ENCODE assay signal across 1 cellular context in genomic region chr1:111618953-111619634, GRCh38.
TF ChIP-seq lines count a peak whose summit lies in the region.

No MANE protein-coding gene starts in this region.

TF ChIP-seq in HepG2, 621 proteins besides CTCF, POLR2A, EP300 and RAD21 (continued from another document and continues in another):
- TF ChIP-seq POLR2AphosphoS5 (IDR thresholded peaks at IDR 0.05; ENCODE audit: low read depth, low read length) (no peak), ELF4 (CRISPR knock-in tag; IDR thresholded peaks at IDR 0.05; ENCODE audit: borderline replicate concordance) (no peak), ZNF615 (CRISPR knock-in tag; IDR thresholded peaks at IDR 0.05; ENCODE audit: borderline replicate concordance) (no peak), ZNF432 (CRISPR knock-in tag; IDR thresholded peaks at IDR 0.05; ENCODE audit: borderline replicate concordance) (no peak), ZNF18 (CRISPR knock-in tag; IDR thresholded peaks at IDR 0.05; ENCODE audit: insufficient replicate concordance) (no peak), TBX3 (IDR thresholded peaks at IDR 0.05; ENCODE audit: borderline replicate concordance) (no peak), HOXA9 (CRISPR knock-in tag; IDR thresholded peaks at IDR 0.05; ENCODE audit: borderline replicate concordance) (no peak), TBX2 (CRISPR knock-in tag; IDR thresholded peaks at IDR 0.05; ENCODE audit: borderline replicate concordance) (0 out of 2 replicates have a peak, but pooled peaks have one; percentile 4), ZNF646 (CRISPR knock-in tag; IDR thresholded peaks at IDR 0.05) (no peak), E2F2 (CRISPR knock-in tag; IDR thresholded peaks at IDR 0.05; ENCODE audit: borderline replicate concordance) (no peak), ETV5 (CRISPR knock-in tag; IDR thresholded peaks at IDR 0.05; ENCODE audit: borderline replicate concordance) (0 out of 2 replicates have a peak, but pooled peaks have one; percentile 12), KMT2A (CRISPR knock-in tag; IDR thresholded peaks at IDR 0.05) (no peak), ZMAT5 (CRISPR knock-in tag; IDR thresholded peaks at IDR 0.05; ENCODE audit: borderline replicate concordance, low read depth) (no peak), KDM5A (IDR thresholded peaks at IDR 0.05; ENCODE audit: borderline replicate concordance, low read length) (peak; percentile 8; the same call in 1 of the 2 replicates), ZNF557 (CRISPR knock-in tag; IDR thresholded peaks at IDR 0.05) (no peak), SMAD1 (CRISPR knock-in tag; IDR thresholded peaks at IDR 0.05; ENCODE audit: borderline replicate concordance, low read depth) (no peak), SMC3 (IDR thresholded peaks at IDR 0.05; ENCODE audit: low read length) (no peak), ZNF605 (CRISPR knock-in tag; IDR thresholded peaks at IDR 0.05) (peak; percentile 39; the same call in 1 of the 2 replicates), ZNF264 (CRISPR knock-in tag; IDR thresholded peaks at IDR 0.05) (no peak), KDM5B (CRISPR knock-in tag; IDR thresholded peaks at IDR 0.05; ENCODE audit: borderline replicate concordance) (0 out of 2 replicates have a peak, but pooled peaks have one; percentile 24), FOXC1 (CRISPR knock-in tag; IDR thresholded peaks at IDR 0.05; ENCODE audit: borderline replicate concordance) (0 out of 2 replicates have a peak, but pooled peaks have one; percentile 19), MED1 (CRISPR knock-in tag; IDR thresholded peaks at IDR 0.05) (peak; percentile 36), NONO (IDR thresholded peaks at IDR 0.05) (no peak), NONO (CRISPR knock-in tag; conservative IDR thresholded peaks at IDR 0.05) (no peak), ZMYM2 (CRISPR knock-in tag; IDR thresholded peaks at IDR 0.05) (no peak), ZNF501 (CRISPR knock-in tag; IDR thresholded peaks at IDR 0.05) (0 out of 2 replicates have a peak, but pooled peaks have one; percentile 31), WIZ (CRISPR knock-in tag; IDR thresholded peaks at IDR 0.05) (no peak), MTA1 (CRISPR knock-in tag; IDR thresholded peaks at IDR 0.05; ENCODE audit: borderline replicate concordance) (peak; percentile 23; the same call in 1 of the 2 replicates), ELF1 (CRISPR knock-in tag; IDR thresholded peaks at IDR 0.05) (0 out of 2 replicates have a peak, but pooled peaks have one; percentile 19), IKZF4 (CRISPR knock-in tag; IDR thresholded peaks at IDR 0.05; ENCODE audit: borderline replicate concordance, low read depth, not compliant biosample characterization) (peak; percentile 5), MTA3 (CRISPR knock-in tag; IDR thresholded peaks at IDR 0.05) (no peak), MAFK (conservative IDR thresholded peaks at IDR 0.05 in 1 of 2, IDR thresholded peaks at IDR 0.05 in 1 of 2; ENCODE audit: low read length in 2 of 2) (no peak), ZNF564 (CRISPR knock-in tag; IDR thresholded peaks at IDR 0.05) (0 out of 2 replicates have a peak, but pooled peaks have one; percentile 6), SOX6 (IDR thresholded peaks at IDR 0.05) (no peak), SOX6 (CRISPR knock-in tag; IDR thresholded peaks at IDR 0.05) (peak; percentile 26; the same call in 1 of the 2 replicates), RFXAP (CRISPR knock-in tag; IDR thresholded peaks at IDR 0.05; ENCODE audit: borderline replicate concordance) (no peak)
- TF ChIP-seq, protein P1, sequence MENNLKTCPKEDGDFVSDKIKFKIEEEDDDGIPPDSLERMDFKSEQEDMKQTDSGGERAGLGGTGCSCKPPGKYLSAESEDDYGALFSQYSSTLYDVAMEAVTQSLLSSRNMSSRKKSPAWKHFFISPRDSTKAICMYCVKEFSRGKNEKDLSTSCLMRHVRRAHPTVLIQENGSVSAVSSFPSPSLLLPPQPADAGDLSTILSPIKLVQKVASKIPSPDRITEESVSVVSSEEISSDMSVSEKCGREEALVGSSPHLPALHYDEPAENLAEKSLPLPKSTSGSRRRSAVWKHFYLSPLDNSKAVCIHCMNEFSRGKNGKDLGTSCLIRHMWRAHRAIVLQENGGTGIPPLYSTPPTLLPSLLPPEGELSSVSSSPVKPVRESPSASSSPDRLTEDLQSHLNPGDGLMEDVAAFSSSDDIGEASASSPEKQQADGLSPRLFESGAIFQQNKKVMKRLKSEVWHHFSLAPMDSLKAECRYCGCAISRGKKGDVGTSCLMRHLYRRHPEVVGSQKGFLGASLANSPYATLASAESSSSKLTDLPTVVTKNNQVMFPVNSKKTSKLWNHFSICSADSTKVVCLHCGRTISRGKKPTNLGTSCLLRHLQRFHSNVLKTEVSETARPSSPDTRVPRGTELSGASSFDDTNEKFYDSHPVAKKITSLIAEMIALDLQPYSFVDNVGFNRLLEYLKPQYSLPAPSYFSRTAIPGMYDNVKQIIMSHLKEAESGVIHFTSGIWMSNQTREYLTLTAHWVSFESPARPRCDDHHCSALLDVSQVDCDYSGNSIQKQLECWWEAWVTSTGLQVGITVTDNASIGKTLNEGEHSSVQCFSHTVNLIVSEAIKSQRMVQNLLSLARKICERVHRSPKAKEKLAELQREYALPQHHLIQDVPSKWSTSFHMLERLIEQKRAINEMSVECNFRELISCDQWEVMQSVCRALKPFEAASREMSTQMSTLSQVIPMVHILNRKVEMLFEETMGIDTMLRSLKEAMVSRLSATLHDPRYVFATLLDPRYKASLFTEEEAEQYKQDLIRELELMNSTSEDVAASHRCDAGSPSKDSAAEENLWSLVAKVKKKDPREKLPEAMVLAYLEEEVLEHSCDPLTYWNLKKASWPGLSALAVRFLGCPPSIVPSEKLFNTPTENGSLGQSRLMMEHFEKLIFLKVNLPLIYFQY (CRISPR knock-in tag; IDR thresholded peaks at IDR 0.05; ENCODE audit: borderline replicate concordance), result no peak
- TF ChIP-seq, protein P2, sequence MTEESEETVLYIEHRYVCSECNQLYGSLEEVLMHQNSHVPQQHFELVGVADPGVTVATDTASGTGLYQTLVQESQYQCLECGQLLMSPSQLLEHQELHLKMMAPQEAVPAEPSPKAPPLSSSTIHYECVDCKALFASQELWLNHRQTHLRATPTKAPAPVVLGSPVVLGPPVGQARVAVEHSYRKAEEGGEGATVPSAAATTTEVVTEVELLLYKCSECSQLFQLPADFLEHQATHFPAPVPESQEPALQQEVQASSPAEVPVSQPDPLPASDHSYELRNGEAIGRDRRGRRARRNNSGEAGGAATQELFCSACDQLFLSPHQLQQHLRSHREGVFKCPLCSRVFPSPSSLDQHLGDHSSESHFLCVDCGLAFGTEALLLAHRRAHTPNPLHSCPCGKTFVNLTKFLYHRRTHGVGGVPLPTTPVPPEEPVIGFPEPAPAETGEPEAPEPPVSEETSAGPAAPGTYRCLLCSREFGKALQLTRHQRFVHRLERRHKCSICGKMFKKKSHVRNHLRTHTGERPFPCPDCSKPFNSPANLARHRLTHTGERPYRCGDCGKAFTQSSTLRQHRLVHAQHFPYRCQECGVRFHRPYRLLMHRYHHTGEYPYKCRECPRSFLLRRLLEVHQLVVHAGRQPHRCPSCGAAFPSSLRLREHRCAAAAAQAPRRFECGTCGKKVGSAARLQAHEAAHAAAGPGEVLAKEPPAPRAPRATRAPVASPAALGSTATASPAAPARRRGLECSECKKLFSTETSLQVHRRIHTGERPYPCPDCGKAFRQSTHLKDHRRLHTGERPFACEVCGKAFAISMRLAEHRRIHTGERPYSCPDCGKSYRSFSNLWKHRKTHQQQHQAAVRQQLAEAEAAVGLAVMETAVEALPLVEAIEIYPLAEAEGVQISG (CRISPR knock-in tag; IDR thresholded peaks at IDR 0.05), result no peak; the same call in 1 of the 2 replicates
- TF ChIP-seq, protein P3, sequence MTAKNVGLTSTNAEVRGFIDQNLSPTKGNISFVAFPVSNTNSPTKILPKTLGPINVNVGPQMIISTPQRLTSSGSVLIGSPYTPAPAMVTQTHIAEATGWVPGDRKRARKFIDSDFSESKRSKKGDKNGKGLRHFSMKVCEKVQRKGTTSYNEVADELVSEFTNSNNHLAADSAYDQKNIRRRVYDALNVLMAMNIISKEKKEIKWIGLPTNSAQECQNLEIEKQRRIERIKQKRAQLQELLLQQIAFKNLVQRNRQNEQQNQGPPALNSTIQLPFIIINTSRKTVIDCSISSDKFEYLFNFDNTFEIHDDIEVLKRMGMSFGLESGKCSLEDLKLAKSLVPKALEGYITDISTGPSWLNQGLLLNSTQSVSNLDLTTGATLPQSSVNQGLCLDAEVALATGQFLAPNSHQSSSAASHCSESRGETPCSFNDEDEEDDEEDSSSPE (CRISPR knock-in tag; IDR thresholded peaks at IDR 0.05), result peak; percentile 27; the same call in 1 of the 2 replicates
- TF ChIP-seq, protein P4, sequence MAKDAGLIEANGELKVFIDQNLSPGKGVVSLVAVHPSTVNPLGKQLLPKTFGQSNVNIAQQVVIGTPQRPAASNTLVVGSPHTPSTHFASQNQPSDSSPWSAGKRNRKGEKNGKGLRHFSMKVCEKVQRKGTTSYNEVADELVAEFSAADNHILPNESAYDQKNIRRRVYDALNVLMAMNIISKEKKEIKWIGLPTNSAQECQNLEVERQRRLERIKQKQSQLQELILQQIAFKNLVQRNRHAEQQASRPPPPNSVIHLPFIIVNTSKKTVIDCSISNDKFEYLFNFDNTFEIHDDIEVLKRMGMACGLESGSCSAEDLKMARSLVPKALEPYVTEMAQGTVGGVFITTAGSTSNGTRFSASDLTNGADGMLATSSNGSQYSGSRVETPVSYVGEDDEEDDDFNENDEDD (CRISPR knock-in tag; IDR thresholded peaks at IDR 0.05; ENCODE audit: borderline replicate concordance), result peak; percentile 19; the same call in 1 of the 2 replicates
- TF ChIP-seq, protein P5, sequence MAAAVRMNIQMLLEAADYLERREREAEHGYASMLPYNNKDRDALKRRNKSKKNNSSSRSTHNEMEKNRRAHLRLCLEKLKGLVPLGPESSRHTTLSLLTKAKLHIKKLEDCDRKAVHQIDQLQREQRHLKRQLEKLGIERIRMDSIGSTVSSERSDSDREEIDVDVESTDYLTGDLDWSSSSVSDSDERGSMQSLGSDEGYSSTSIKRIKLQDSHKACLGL (CRISPR knock-in tag; IDR thresholded peaks at IDR 0.05), result no peak
